6 cellular contexts compared by ENCODE assay signal in the genomic region with DNA sequence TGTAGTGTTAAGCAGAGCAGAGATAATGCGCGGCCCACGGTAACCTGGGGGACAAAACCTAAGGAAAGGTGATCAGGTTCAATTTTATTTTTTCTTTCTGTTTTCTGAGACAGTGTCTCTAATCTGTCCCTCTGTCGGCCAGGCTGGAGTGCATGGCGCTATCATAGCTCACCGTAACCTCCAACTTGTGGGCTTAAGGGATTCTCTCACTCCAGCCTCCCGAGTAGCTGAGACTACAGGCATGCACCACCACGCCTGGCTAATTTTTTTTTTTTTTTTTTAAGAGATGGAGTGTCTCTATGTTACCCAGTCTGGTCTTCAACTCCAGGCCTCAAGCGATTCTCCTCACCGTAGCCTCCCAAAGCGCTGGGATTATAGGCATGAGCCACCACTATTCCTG. TPM values are rescaled to one million over a fixed set of nuclear protein-coding genes. Genes with fewer than 3 reads are reported as not detected.
DNase-seq lines count a peak whose midpoint lies in the region; ATAC-seq lines count a peak whose summit lies in the region.

No MANE protein-coding gene starts in this region.

- no peaks in the 10 kb centered on the region for H3K9me3 ChIP-seq in ectodermal cell (ENCODE audit: control insufficient read depth, low read length)

- peak overlapping the region; percentile 53; the same call in 1 of the 2 replicates for H3K4me3 ChIP-seq in Jurkat, Clone E6-1 (ENCODE audit: low read length)
- H3K4me3 ChIP-seq in ectodermal cell (ENCODE audit: insufficient read depth, low read depth, low read length), result peak overlapping the region; percentile 64
- peak overlapping the region; percentile 64 for H3K4me3 ChIP-seq in rectal smooth muscle tissue (ENCODE audit: low read length)

- no peak for DNase-seq in Jurkat, Clone E6-1 (ENCODE audit: low read depth, low spot score)
- DNase-seq in stimulated activated CD4-positive, alpha-beta T cell treated with anti-CD3 and anti-CD28 coated beads, Interleukin-1b, Interleukin-23, amount 100 ng/mL, for 48 hours, result no peak

- no peak overlapping the region for H3K27ac ChIP-seq in ectodermal cell (ENCODE audit: insufficient read depth, low read depth, low read length, poor library complexity, severe bottlenecking)
- H3K27ac ChIP-seq in rectal smooth muscle tissue (ENCODE audit: low read depth, low read length), result no peak overlapping the region

- 68 to 71% methylated on average over 11 of the region's 11 CpGs for WGBS in ectodermal cell, 2 experiments

- H3K4me1 ChIP-seq in ectodermal cell (ENCODE audit: control insufficient read depth, insufficient read depth, low read length), result no peaks in the 10 kb centered on the region
- no peaks in the 10 kb centered on the region for H3K4me1 ChIP-seq in rectal smooth muscle tissue (ENCODE audit: control insufficient read depth, insufficient read depth, low read length)

- ATAC-seq in GM18520 (IDR thresholded peaks at IDR 0.05; ENCODE audit: unreplicated experiment) (no peak), GM19035 (IDR thresholded peaks at IDR 0.05; ENCODE audit: unreplicated experiment) (no peak)

- no peaks in the 10 kb centered on the region for H3K36me3 ChIP-seq in ectodermal cell (ENCODE audit: control insufficient read depth, insufficient read depth, low read length)
- no peaks in the 10 kb centered on the region for H3K36me3 ChIP-seq in rectal smooth muscle tissue (ENCODE audit: control insufficient read depth, insufficient read depth, low read length)

- H3K27me3 ChIP-seq in ectodermal cell (ENCODE audit: control insufficient read depth, insufficient read depth, low read length, poor library complexity, severe bottlenecking) (peaks cover 43% of the 10 kb centered on the region), rectal smooth muscle tissue (ENCODE audit: control insufficient read depth, insufficient read depth, low read length) (no peaks in the 10 kb centered on the region)

- H3K9ac ChIP-seq in rectal smooth muscle tissue (ENCODE audit: low read length), result no peak overlapping the region

RNA-seq across cellular contexts. Expression of a gene that starts 0.7 kb away (rescaled TPM):
- not detected for polyA plus RNA-seq in Jurkat, Clone E6-1 (2012; ENCODE audit: insufficient read depth, insufficient read length)
- 3.4 TPM for polyA plus RNA-seq in ectodermal cell (2013, experiment 1 of 4)
- polyA plus RNA-seq in ectodermal cell (2013, experiment 2 of 4), result 2.5 TPM
- 1.9 TPM for polyA plus RNA-seq in ectodermal cell (2013, experiment 3 of 4)
- polyA plus RNA-seq in ectodermal cell (2013, experiment 4 of 4), result 1.8 TPM

RNA-seq across cellular contexts. Expression of a gene that starts 23.5 kb away (rescaled TPM):
- 1.2 TPM for polyA plus RNA-seq in Jurkat, Clone E6-1 (2012; ENCODE audit: insufficient read depth, insufficient read length)
- 0.11 TPM for polyA plus RNA-seq in ectodermal cell (2013, experiment 1 of 4)
- polyA plus RNA-seq in ectodermal cell (2013, experiment 2 of 4), result 0.32 TPM
- polyA plus RNA-seq in ectodermal cell (2013, experiment 3 of 4), result 0.11 TPM
- polyA plus RNA-seq in ectodermal cell (2013, experiment 4 of 4), result 0.24 TPM

RNA-seq across cellular contexts. Expression of a gene that starts 27.5 kb away (rescaled TPM):
- 19.8 TPM for polyA plus RNA-seq in Jurkat, Clone E6-1 (2012; ENCODE audit: insufficient read depth, insufficient read length)
- polyA plus RNA-seq in ectodermal cell (2013, experiment 1 of 4), result 66.7 TPM
- polyA plus RNA-seq in ectodermal cell (2013, experiment 2 of 4), result 65.8 TPM
- polyA plus RNA-seq in ectodermal cell (2013, experiment 3 of 4), result 57.5 TPM
- 64.4 TPM for polyA plus RNA-seq in ectodermal cell (2013, experiment 4 of 4)

RNA-seq across cellular contexts. Expression of a gene that starts 32.1 kb away (rescaled TPM):
- polyA plus RNA-seq in Jurkat, Clone E6-1 (2012; ENCODE audit: insufficient read depth, insufficient read length), result 33.3 TPM
- 16.3 TPM for polyA plus RNA-seq in ectodermal cell (2013, experiment 1 of 4)
- 18.6 TPM for polyA plus RNA-seq in ectodermal cell (2013, experiment 2 of 4)
- polyA plus RNA-seq in ectodermal cell (2013, experiment 3 of 4), result 19.3 TPM
- polyA plus RNA-seq in ectodermal cell (2013, experiment 4 of 4), result 17.9 TPM

RNA-seq across cellular contexts. Expression of a gene that starts 40.9 kb away (rescaled TPM):
- polyA plus RNA-seq in Jurkat, Clone E6-1 (2012; ENCODE audit: insufficient read depth, insufficient read length), result 458 TPM
- 260 TPM for polyA plus RNA-seq in ectodermal cell (2013, experiment 1 of 4)
- polyA plus RNA-seq in ectodermal cell (2013, experiment 2 of 4), result 269 TPM
- 163 TPM for polyA plus RNA-seq in ectodermal cell (2013, experiment 3 of 4)
- polyA plus RNA-seq in ectodermal cell (2013, experiment 4 of 4), result 185 TPM
